ENCODE assay signal across 8 cellular contexts in the genomic region with DNA sequence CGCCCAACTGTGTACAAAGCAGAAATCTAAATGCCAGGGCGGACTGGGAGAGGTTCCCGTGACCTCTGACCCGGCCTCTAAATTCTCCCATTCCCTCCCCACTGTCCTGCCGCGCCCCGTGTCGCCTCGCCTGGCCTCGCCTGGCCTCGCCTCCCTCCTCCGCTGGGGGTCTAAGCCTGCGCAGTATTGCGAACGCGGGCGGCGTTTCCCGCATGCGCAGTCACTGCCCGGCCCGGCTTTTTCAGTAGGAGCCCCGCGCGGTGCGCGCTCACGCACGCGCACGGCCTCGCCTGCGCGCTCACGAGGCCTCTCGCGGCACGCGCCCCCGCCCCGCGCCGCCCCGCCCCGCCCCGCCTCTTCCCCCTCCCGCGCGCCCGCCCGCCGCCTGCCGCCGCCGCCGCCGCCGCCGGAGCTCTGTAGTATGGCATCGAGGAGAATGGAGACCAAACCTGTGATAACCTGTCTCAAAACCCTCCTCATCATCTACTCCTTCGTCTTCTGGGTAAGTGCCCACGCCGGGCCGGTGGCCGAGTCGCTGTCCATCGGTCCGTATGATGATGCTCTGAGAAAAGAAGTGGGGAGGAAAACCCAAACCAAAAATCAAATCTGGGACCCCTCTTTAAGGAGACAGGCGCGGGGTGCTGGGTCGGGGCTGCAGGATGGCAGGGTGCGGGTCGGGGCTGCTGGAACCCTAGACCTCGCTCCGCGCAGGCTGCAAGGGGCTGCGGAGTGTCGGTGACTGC. TPM values are rescaled to one million over a fixed set of nuclear protein-coding genes. Genes with fewer than 3 reads are reported as not detected.
DNase-seq lines count a peak whose midpoint lies in the region; TF ChIP-seq lines count a peak whose summit lies in the region.

A gene with protein sequence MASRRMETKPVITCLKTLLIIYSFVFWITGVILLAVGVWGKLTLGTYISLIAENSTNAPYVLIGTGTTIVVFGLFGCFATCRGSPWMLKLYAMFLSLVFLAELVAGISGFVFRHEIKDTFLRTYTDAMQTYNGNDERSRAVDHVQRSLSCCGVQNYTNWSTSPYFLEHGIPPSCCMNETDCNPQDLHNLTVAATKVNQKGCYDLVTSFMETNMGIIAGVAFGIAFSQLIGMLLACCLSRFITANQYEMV (plus strand): TSS at position 417 of the 743 bp plus-strand sequence. CDS start 5 bp downstream, at position 422.

- H3K4me2 ChIP-seq in GM23248 (ENCODE audit: unreplicated experiment): peak within 1 kb of the TSS; percentile 68

- in situ Hi-C loops in GM23248 (cut with MboI): no loop called here

- peak within 1 kb of the TSS; percentile 72 for H3K4me3 Mint-ChIP-seq in T-helper 1 cell treated with Interleukin-12 subunit alpha and Interleukin-12 subunit beta and Interleukin-4 antibody, amounts not matched to agents 30 μg/mL and 1 μg/mL, for 36 hours

- TF ChIP-seq CTCF in left ventricle myocardium inferior (IDR thresholded peaks at IDR 0.05; ENCODE audit: borderline replicate concordance) (no peak), tibial artery (IDR thresholded peaks at IDR 0.05) (no peak)

- H2AFZ ChIP-seq in GM23248: peak within 1 kb of the TSS; percentile 77

- H3K9me2 ChIP-seq in GM23248 (ENCODE audit: insufficient read depth): no peaks in the 10 kb centered on the region

- DNase-seq in COR-L47 (lab: John Stamatoyannopoulos, UW): peak; percentile 66
- peak; percentile 64 for DNase-seq in GM23248
- DNase-seq in NAMALWA (ENCODE audit: low spot score): peak; percentile 80
- DNase-seq in amniotic epithelial cell (ENCODE audit: low read depth): peak; percentile 38
- peak; percentile 84 for DNase-seq in left ventricle myocardium inferior
- peak; percentile 94 for DNase-seq in posterior vena cava (ENCODE audit: low spot score)
- DNase-seq in tibial artery: peak; percentile 59 to 82

- no peaks in the 10 kb centered on the region for H3K36me3 Mint-ChIP-seq in T-helper 1 cell treated with Interleukin-12 subunit alpha and Interleukin-12 subunit beta and Interleukin-4 antibody, amounts not matched to agents 30 μg/mL and 1 μg/mL, for 36 hours (ENCODE audit: low read depth)

- no peaks in the 10 kb centered on the region for H3K4me1 ChIP-seq in GM23248 (ENCODE audit: insufficient read depth)
- peaks cover 6% of the 10 kb centered on the region for H3K4me1 ChIP-seq in left ventricle myocardium inferior
- H3K4me1 ChIP-seq in tibial artery: peaks cover 0 to 4% (median 2%) of the 10 kb centered on the region in 4 donors

- H3K9ac ChIP-seq in GM23248: no peak within 1 kb of the TSS

- H3K27ac ChIP-seq in GM23248 (no peak within 1 kb of the TSS), left ventricle myocardium inferior (replicated peaks) (peak within 1 kb of the TSS; percentile 58), tibial artery (no peak within 1 kb of the TSS)

- WGBS in GM23248 (ENCODE audit: low coverage in 1 of 2, low lambda C conversion rate in 2 of 2, missing lambda C conversion rate in 2 of 2), 2 experiments: 1 to 3% methylated on average over 20 to 34 of the region's 78 CpGs

- H3K27ac Mint-ChIP-seq in T-helper 1 cell treated with Interleukin-12 subunit alpha and Interleukin-12 subunit beta and Interleukin-4 antibody, amounts not matched to agents 30 μg/mL and 1 μg/mL, for 36 hours: no peak within 1 kb of the TSS

- H3K4me3 ChIP-seq in GM23248 (peak within 1 kb of the TSS; percentile 64), left ventricle myocardium inferior (peak within 1 kb of the TSS; percentile 71), tibial artery (peak within 1 kb of the TSS; percentile 53 to 61)

- no peaks in the 10 kb centered on the region for H3F3A ChIP-seq in GM23248 (ENCODE audit: insufficient read depth)

- H3K36me3 ChIP-seq in GM23248 (ENCODE audit: low read depth) (no peaks in the 10 kb centered on the region), left ventricle myocardium inferior (no peaks in the 10 kb centered on the region), tibial artery (no peaks in the 10 kb centered on the region)

- H3K4me1 Mint-ChIP-seq in T-helper 1 cell treated with Interleukin-12 subunit alpha and Interleukin-12 subunit beta and Interleukin-4 antibody, amounts not matched to agents 30 μg/mL and 1 μg/mL, for 36 hours (ENCODE audit: low read depth): peaks cover 2% of the 10 kb centered on the region

- H3K9me3 ChIP-seq in GM23248 (ENCODE audit: low read depth) (no peaks in the 10 kb centered on the region), left ventricle myocardium inferior (replicated peaks) (no peaks in the 10 kb centered on the region), tibial artery (no peaks in the 10 kb centered on the region)

- no peaks in the 10 kb centered on the region for H3K79me2 ChIP-seq in GM23248 (ENCODE audit: insufficient read depth)

- intact Hi-C loops in left ventricle myocardium inferior (cut with micrococcal nuclease): no loop called here
- intact Hi-C loops in posterior vena cava (cut with DNase I): no loop called here
- intact Hi-C loops in tibial artery (cut with DNase I; ENCODE audit: low total_unique reads): no loop called here

- H4K20me1 ChIP-seq in GM23248 (ENCODE audit: insufficient read depth): no peaks in the 10 kb centered on the region

- no peaks in the 10 kb centered on the region for H3K9me3 Mint-ChIP-seq in T-helper 1 cell treated with Interleukin-12 subunit alpha and Interleukin-12 subunit beta and Interleukin-4 antibody, amounts not matched to agents 30 μg/mL and 1 μg/mL, for 36 hours

- H3K27me3 ChIP-seq in GM23248 (replicated peaks; ENCODE audit: insufficient read depth) (no peaks in the 10 kb centered on the region), left ventricle myocardium inferior (ENCODE audit: low read depth) (no peaks in the 10 kb centered on the region), tibial artery (no peaks in the 10 kb centered on the region)

- peaks cover 21% of the 10 kb centered on the region for H3K27me3 Mint-ChIP-seq in T-helper 1 cell treated with Interleukin-12 subunit alpha and Interleukin-12 subunit beta and Interleukin-4 antibody, amounts not matched to agents 30 μg/mL and 1 μg/mL, for 36 hours (ENCODE audit: low read depth)

RNA-seq across cellular contexts. Expression of the gene that starts here (rescaled TPM):
- not detected in 2 replicates for total RNA-seq in GM23248 (2014; rRNA removed; shearing (Covaris generic))
- not detected in 2 replicates for polyA plus RNA-seq in GM23248 (2016; fragmentation: Nextera tagmentation; extraction: Ambion mirVana)
- 14.8 TPM for total RNA-seq in left ventricle myocardium inferior
- 10 to 100 TPM; 30.5 to 40.1 TPM for total RNA-seq in posterior vena cava

Comparison
In these comparisons a context has a peak if more than half of its experiments do, and no peak if none do; other contexts are left out.
1. RNA of the gene that starts here (total RNA-seq): 30.5 to 40.1 TPM in posterior vena cava and 14.8 TPM in left ventricle myocardium inferior (single experiment); not detected in GM23248; every median in the first group is over 10 times any median in the second.
2. Peak in DNase-seq, H3K4me3 ChIP-seq and H3K4me2 ChIP-seq in GM23248; RNA of the gene not detected or under 1 TPM.
3. DNase-seq: peak in every context shown above with its lines; median percentile 94 in posterior vena cava; 84 in left ventricle myocardium inferior; 80 in NAMALWA; 70 in tibial artery; 66 in COR-L47; 64 in GM23248; 38 in amniotic epithelial cell.
4. Peak in every context shown above with its lines, with median percentiles within 50 percentile points of each other: H3K4me3 ChIP-seq.